Comparison of ENCODE assay signal across 21 cellular contexts in genomic region chr13:61423879-61424278, GRCh38. TPM values are rescaled to one million over a fixed set of nuclear protein-coding genes. Genes with fewer than 3 reads are reported as not detected.
DNase-seq lines count a peak whose midpoint lies in the region; ATAC-seq and TF ChIP-seq lines count a peak whose summit lies in the region.
"Had no signal": no experiment of that assay in that cellular context is flagged by ENCODE, and none has a peak within 500 bp of the region (broad histone marks: within the 10 kb centered on the region; RNA-seq: fewer than 3 reads in every experiment).

No MANE protein-coding gene starts in this region.

- no peaks in the 10 kb centered on the region for H3K36me3 ChIP-seq in cardiac muscle cell
- H3K36me3 ChIP-seq in right atrium auricular region = no peaks in the 10 kb centered on the region
- H3K36me3 ChIP-seq in tibial artery = no peaks in the 10 kb centered on the region
- H3K36me3 ChIP-seq: BE2C; BLaER1 treated with 17β-estradiol and CSF1 and Interleukin-3, amounts not matched to agents 10 nM and 100 nM; HAP-1 had no signal

- TF ChIP-seq CTCF in cardiac muscle cell (IDR thresholded peaks at IDR 0.05; ENCODE audit: low read depth, low read length) (no peak), right atrium auricular region (IDR thresholded peaks at IDR 0.05) (no peak), epithelial cell of esophagus (IDR thresholded peaks at IDR 0.05; ENCODE audit: insufficient read depth, low read depth, low read length, missing control alignments) (no peak), tibial artery (IDR thresholded peaks at IDR 0.05) (no peak)

- H3K9me3 ChIP-seq in cardiac muscle cell (ENCODE audit: low read depth) (no peaks in the 10 kb centered on the region), right atrium auricular region (no peaks in the 10 kb centered on the region), tibial artery (no peaks in the 10 kb centered on the region)
- H3K9me3 ChIP-seq: BE2C; BLaER1 treated with 17β-estradiol and CSF1 and Interleukin-3, amounts not matched to agents 10 nM and 100 nM; HAP-1 had no signal

- no peak for ATAC-seq in HG02885 (IDR thresholded peaks at IDR 0.05; ENCODE audit: poor library complexity, unreplicated experiment)

- H3K27me3 ChIP-seq in cardiac muscle cell = no peaks in the 10 kb centered on the region
- no peaks in the 10 kb centered on the region for H3K27me3 ChIP-seq in right atrium auricular region
- no peaks in the 10 kb centered on the region for H3K27me3 ChIP-seq in tibial artery
- H3K27me3 ChIP-seq: BE2C; BLaER1 treated with 17β-estradiol and CSF1 and Interleukin-3, amounts not matched to agents 10 nM and 100 nM had no signal

- DNase-seq in cardiac muscle cell (ENCODE audit: low read depth in 1 of 2, low spot score in 1 of 2) (no peak), right atrium auricular region (ENCODE audit: low spot score) (no peak), epithelial cell of esophagus (ENCODE audit: low read depth) (peak; percentile 4), tibial artery (no peak), middle frontal gyrus (ENCODE audit: extremely low spot score, low spot score) (no peak)
- no peak for DNase-seq in activated CD8-positive, alpha-beta memory T cell treated with anti-CD3 and anti-CD28 coated beads, Interleukin-2, amount 50 U/mL, for 48 hours
- DNase-seq: BE2C; CD4-positive, alpha-beta T cell; CD8-positive, alpha-beta memory T cell; DMS 273 treated with DMSO at 0.1 percent for 48 hours; DMS79 treated with DMSO at 0.1 percent for 48 hours; GF-D8; GOT3; HFFc6 had no signal

- H3K27ac ChIP-seq in cardiac muscle cell (peak overlapping the region; percentile 0), right atrium auricular region (no peak overlapping the region), tibial artery (peak overlapping the region; percentile 52 to 65)
- H3K27ac ChIP-seq: 22Rv1; BLaER1 treated with 17β-estradiol and CSF1 and Interleukin-3, amounts not matched to agents 10 nM and 100 nM had no signal

- peaks cover 9% of the 10 kb centered on the region for H3K4me1 ChIP-seq in cardiac muscle cell (ENCODE audit: low read depth)
- no peaks in the 10 kb centered on the region for H3K4me1 ChIP-seq in right atrium auricular region
- H3K4me1 ChIP-seq in tibial artery = peaks cover 0 to 19% (median 0%) of the 10 kb centered on the region in 4 donors
- H3K4me1 ChIP-seq: BLaER1 treated with 17β-estradiol and CSF1 and Interleukin-3, amounts not matched to agents 10 nM and 100 nM had no signal

- intact Hi-C loops in tibial artery (cut with DNase I; ENCODE audit: low total_unique reads) = no loop called here

- H3K4me3 ChIP-seq in cardiac muscle cell = no peak overlapping the region
- no peak overlapping the region for H3K4me3 ChIP-seq in right atrium auricular region
- H3K4me3 ChIP-seq in epithelial cell of esophagus (ENCODE audit: low read length) = no peak overlapping the region
- H3K4me3 ChIP-seq in tibial artery = no peak overlapping the region
- H3K4me3 ChIP-seq: BLaER1 treated with 17β-estradiol and CSF1 and Interleukin-3, amounts not matched to agents 10 nM and 100 nM; HAP-1 had no signal

RNA-seq across cellular contexts. Expression of gene PCDH20, which starts 8.2 kb away (rescaled TPM):
- 7.3 and 12.6 TPM in 2 replicates for total RNA-seq in cardiac muscle cell
- polyA plus RNA-seq in cardiac muscle cell = 6.5 and 8.6 TPM in 2 replicates
- 10 to 100 TPM in 1 of 2 donors, 1 to 10 TPM in 1; 6.4 to 50.7 TPM for total RNA-seq in right atrium auricular region
- total RNA-seq: CD4-positive, alpha-beta T cell; CD8-positive, alpha-beta memory T cell; G401; HFFc6 had no signal
- polyA plus RNA-seq: AG04450; CD14-positive monocyte; CD8-positive, alpha-beta memory T cell had no signal

Comparison
In these comparisons a context has a peak if more than half of its experiments do, and no peak if none do; other contexts are left out.
1. H3K27ac ChIP-seq: peak in cardiac muscle cell (single experiment) and tibial artery (2 of 2); none in right atrium auricular region (0 of 2).